In genomic region chr14:100773331-100774163, GRCh38 we compare ENCODE assay signal across 18 cellular contexts. TPM values are rescaled to one million over a fixed set of nuclear protein-coding genes. Genes with fewer than 3 reads are reported as not detected.
"Had no signal": no experiment of that assay in that cellular context is flagged by ENCODE, and none has a peak within 500 bp of the region (broad histone marks: within the 10 kb centered on the region; RNA-seq: fewer than 3 reads in every experiment).

No MANE protein-coding gene starts in this region.

- H3K27ac Mint-ChIP-seq: activated naive CD4-positive, alpha-beta T cell treated with anti-CD3 and anti-CD28 coated beads, Interleukin-2, amount 50 U/mL, for 24 hours; activated T-helper 2 cell treated with anti-CD3 and anti-CD28 coated beads, Interferon-gamma antibody, Interleukin-2, Interleukin-4, amounts not matched to agents 10 μg/mL and 5 μg/mL and 100 μg/mL, durations not matched to agents 14 hours and 24 hours and 36 hours had no signal

- H3K9me3 Mint-ChIP-seq: activated naive CD4-positive, alpha-beta T cell treated with anti-CD3 and anti-CD28 coated beads, Interleukin-2, amount 50 U/mL, for 24 hours; activated T-helper 2 cell treated with anti-CD3 and anti-CD28 coated beads, Interferon-gamma antibody, Interleukin-2, Interleukin-4, amounts not matched to agents 10 μg/mL and 5 μg/mL and 100 μg/mL, durations not matched to agents 14 hours and 24 hours and 36 hours had no signal

- H3K4me3 Mint-ChIP-seq: activated naive CD4-positive, alpha-beta T cell treated with anti-CD3 and anti-CD28 coated beads, Interleukin-2, amount 50 U/mL, for 24 hours had no signal

- H3K4me1 Mint-ChIP-seq: activated naive CD4-positive, alpha-beta T cell treated with anti-CD3 and anti-CD28 coated beads, Interleukin-2, amount 50 U/mL, for 24 hours had no signal

- H3K4me3 ChIP-seq: adrenal gland, esophagus muscularis mucosa, pancreas, suprapubic skin, upper lobe of left lung had no signal

- H3K4me1 ChIP-seq: adrenal gland, esophagus muscularis mucosa, pancreas, suprapubic skin had no signal

- ATAC-seq: pancreas; stimulated activated naive CD8-positive, alpha-beta T cell treated with anti-CD3 and anti-CD28 coated beads, Interleukin-15, Interleukin-2, amounts not matched to agents 100 U/mL and 50 U/mL, for 24 hours had no signal

- DNase-seq: activated CD4-positive, CD25-positive, alpha-beta regulatory T cell treated with anti-CD3 and anti-CD28 coated beads, Interleukin-2, amount 50 U/mL, for 72 hours; activated T-cell treated with anti-CD3 and anti-CD28 coated beads for 4 hours; hippocampal formation; kidney glomerular epithelial cell; pancreas; retina; stimulated activated CD4-positive, alpha-beta T cell treated with anti-CD3 and anti-CD28 coated beads, Interleukin-4, amount 100 ng/mL, for 24 hours; stimulated activated naive CD8-positive, alpha-beta T cell treated with anti-CD3 and anti-CD28 coated beads, Interleukin-15, Interleukin-2, amounts not matched to agents 100 U/mL and 50 U/mL, for 24 hours; T1000; upper lobe of left lung had no signal

- H3K27ac ChIP-seq: adrenal gland, esophagus muscularis mucosa, pancreas, suprapubic skin, upper lobe of left lung had no signal

- H3K36me3 Mint-ChIP-seq: activated naive CD4-positive, alpha-beta T cell treated with anti-CD3 and anti-CD28 coated beads, Interleukin-2, amount 50 U/mL, for 24 hours had no signal

- H3K9me3 ChIP-seq: adrenal gland, pancreas, suprapubic skin had no signal

- H3K27me3 ChIP-seq: adrenal gland, pancreas, upper lobe of left lung had no signal

- H3K36me3 ChIP-seq: adrenal gland, esophagus muscularis mucosa, pancreas, suprapubic skin, upper lobe of left lung had no signal

RNA-seq across cellular contexts. Expression of gene DLK1, which starts 46.9 kb away (rescaled TPM):
- total RNA-seq: activated T-helper 2 cell treated with anti-CD3 and anti-CD28 coated beads, Interferon-gamma antibody, Interleukin-2, Interleukin-4, amounts not matched to agents 10 μg/mL and 5 μg/mL and 100 μg/mL, durations not matched to agents 14 hours and 24 hours and 36 hours; glomerular endothelial cell; lower leg skin; suprapubic skin had no signal

RNA-seq across cellular contexts. Expression of gene MEG3, which starts 52.4 kb away (rescaled TPM):
- total RNA-seq: activated T-helper 2 cell treated with anti-CD3 and anti-CD28 coated beads, Interferon-gamma antibody, Interleukin-2, Interleukin-4, amounts not matched to agents 10 μg/mL and 5 μg/mL and 100 μg/mL, durations not matched to agents 14 hours and 24 hours and 36 hours; SK-MEL-5 had no signal
